Comparison of ENCODE assay signal across 1 cellular context in genomic region chr1:54808443-54809207, GRCh38.
TF ChIP-seq lines count a peak whose summit lies in the region.

No MANE protein-coding gene starts in this region.

TF ChIP-seq in HEK293, 187 proteins besides CTCF, POLR2A, EP300 and RAD21 (continued from another document):
- no peak for TF ChIP-seq ZNF280D (tag by site-specific recombination; IDR thresholded peaks at IDR 0.05)
- TF ChIP-seq ZNF621 (tag by site-specific recombination; IDR thresholded peaks at IDR 0.05), result no peak
- TF ChIP-seq ZNF660 (tag by site-specific recombination; IDR thresholded peaks at IDR 0.05), result no peak
- no peak for TF ChIP-seq RBAK (tag by site-specific recombination; IDR thresholded peaks at IDR 0.05)
- TF ChIP-seq GFI1B (tag by site-specific recombination; IDR thresholded peaks at IDR 0.05), result no peak
- TF ChIP-seq ZNF18 (tag by site-specific recombination; IDR thresholded peaks at IDR 0.05), result no peak
- TF ChIP-seq WT1 (tag by site-specific recombination; IDR thresholded peaks at IDR 0.05), result no peak
- TF ChIP-seq ZNF155 (tag by site-specific recombination; IDR thresholded peaks at IDR 0.05), result no peak
